20 cellular contexts compared by ENCODE assay signal in the genomic region with DNA sequence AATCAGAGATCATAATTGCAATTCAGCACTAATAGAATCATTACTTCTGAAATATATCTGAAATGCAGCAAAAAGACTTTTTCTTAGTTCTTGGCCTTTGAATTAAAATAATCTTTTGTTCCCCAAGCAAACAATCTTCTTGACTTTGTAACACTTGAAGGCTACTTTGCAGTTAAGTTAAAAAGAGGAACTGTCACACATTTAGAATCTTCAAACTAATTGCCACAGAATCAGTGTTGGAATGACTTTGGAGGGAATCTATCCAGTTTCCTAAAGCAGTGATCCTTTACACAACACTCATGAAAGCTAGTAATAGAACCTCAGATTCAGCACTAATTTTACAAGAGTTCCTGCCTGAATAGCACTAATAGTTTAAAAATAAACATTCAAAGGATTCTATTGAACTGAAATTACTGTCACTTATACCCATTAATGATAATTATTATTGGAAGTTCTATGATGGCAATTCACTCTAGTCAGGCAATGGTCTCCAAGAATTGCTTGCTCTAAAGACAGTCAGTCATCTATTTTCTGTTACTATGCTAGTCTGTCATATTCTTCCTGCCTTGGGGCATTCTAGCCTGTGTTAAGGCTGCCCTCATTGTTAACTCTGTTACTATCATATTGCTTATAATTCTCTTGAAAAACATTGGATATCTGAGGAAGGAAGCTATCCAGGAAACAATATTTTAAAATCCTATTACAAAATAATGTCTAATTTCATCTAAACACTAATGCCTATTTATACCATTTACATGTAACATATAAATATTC.
"Had no signal": no experiment of that assay in that cellular context is flagged by ENCODE, and none has a peak within 500 bp of the region (broad histone marks: within the 10 kb centered on the region; RNA-seq: fewer than 3 reads in every experiment).

No MANE protein-coding gene starts in this region.

- DNase-seq: activated CD4-positive, alpha-beta memory T cell treated with anti-CD3 and anti-CD28 coated beads, Interleukin-2, amount 10 ng/mL, durations not matched to agents 7 days and 5 days; activated CD4-positive, alpha-beta T cell treated with anti-CD3 and anti-CD28 coated beads for 48 hours; activated CD4-positive, CD25-positive, alpha-beta regulatory T cell; activated CD8-positive, alpha-beta memory T cell treated with anti-CD3 and anti-CD28 coated beads, Interleukin-2, amount 10 ng/mL, durations not matched to agents 7 days and 5 days; activated naive CD8-positive, alpha-beta T cell treated with anti-CD3 and anti-CD28 coated beads for 36 hours; amniotic stem cell; dermis blood vessel endothelial cell; effector memory CD8-positive, alpha-beta T cell; gastrocnemius medialis; heart left ventricle; left lung; mammary epithelial cell; occipital lobe; posterior cingulate gyrus; retina; stimulated activated CD4-positive, alpha-beta T cell treated with anti-CD3 and anti-CD28 coated beads, Interleukin-2, amount 100 ng/mL, for 24 hours; stimulated activated naive CD8-positive, alpha-beta T cell treated with anti-CD3 and anti-CD28 coated beads, Interleukin-15, Interleukin-2, amounts not matched to agents 100 U/mL and 50 U/mL, for 24 hours; substantia nigra; T-helper 9 cell; tibial artery had no signal

- ATAC-seq: activated CD8-positive, alpha-beta memory T cell treated with anti-CD3 and anti-CD28 coated beads, Interleukin-2, amount 10 ng/mL, durations not matched to agents 7 days and 5 days; effector memory CD8-positive, alpha-beta T cell; gastrocnemius medialis; heart left ventricle; left lung; stimulated activated naive CD8-positive, alpha-beta T cell treated with anti-CD3 and anti-CD28 coated beads, Interleukin-15, Interleukin-2, amounts not matched to agents 100 U/mL and 50 U/mL, for 24 hours had no signal

- H3K4me1 ChIP-seq: gastrocnemius medialis, heart left ventricle, left lung had no signal

- H3K36me3 ChIP-seq: gastrocnemius medialis, heart left ventricle, left lung, tibial artery had no signal

- H3K4me3 ChIP-seq: gastrocnemius medialis, heart left ventricle, left lung, tibial artery had no signal

- H3K27me3 ChIP-seq: gastrocnemius medialis, heart left ventricle, left lung, tibial artery had no signal

- H3K9me3 ChIP-seq: gastrocnemius medialis, heart left ventricle, left lung, tibial artery had no signal

- H3K27ac ChIP-seq: gastrocnemius medialis, heart left ventricle, left lung, tibial artery had no signal
